Comparison of ENCODE assay signal across 22 cellular contexts in genomic region chr3:30670292-30670691, GRCh38.
DNase-seq lines count a peak whose midpoint lies in the region; ATAC-seq, FAIRE-seq and TF ChIP-seq lines count a peak whose summit lies in the region.
"Had no signal": no experiment of that assay in that cellular context is flagged by ENCODE, and none has a peak within 500 bp of the region (broad histone marks: within the 10 kb centered on the region; RNA-seq: fewer than 3 reads in every experiment).

No MANE protein-coding gene starts in this region.

- TF ChIP-seq CTCF in HepG2 (CRISPR knock-in tag; IDR thresholded peaks at IDR 0.05) (no peak), right lobe of liver (IDR thresholded peaks at IDR 0.05) (no peak), activated B cell treated with CpG ODN at 0.5 μM for 24 hours (IDR thresholded peaks at IDR 0.05) (no peak), glutamatergic neuron (IDR thresholded peaks at IDR 0.05; ENCODE audit: partially characterized antibody, unreplicated experiment) (no peak), tibial artery (IDR thresholded peaks at IDR 0.05) (no peak)

- ATAC-seq in HepG2 (peak; percentile 3; the same call in 2 of the 3 replicates), right lobe of liver (no peak), activated B cell treated with CpG ODN at 0.5 μM for 24 hours (ENCODE audit: low read depth) (no peak)
- ATAC-seq: left ventricle myocardium superior had no signal

- H3K9me3 Mint-ChIP-seq in activated B cell treated with CpG ODN at 0.5 μM for 24 hours, result peaks cover 6% of the 10 kb centered on the region
- H3K9me3 Mint-ChIP-seq in glutamatergic neuron (ENCODE audit: unreplicated experiment), result peaks cover 13% of the 10 kb centered on the region

- H3K4me2 ChIP-seq in HepG2 (ENCODE audit: low read depth, low read length), result no peak overlapping the region

- H3K27me3 Mint-ChIP-seq in activated B cell treated with CpG ODN at 0.5 μM for 24 hours (no peaks in the 10 kb centered on the region), glutamatergic neuron (ENCODE audit: unreplicated experiment) (peaks cover 4% of the 10 kb centered on the region)

- TF ChIP-seq RAD21 in HepG2 (CRISPR knock-in tag; IDR thresholded peaks at IDR 0.05), result no peak

- H3K4me3 Mint-ChIP-seq in activated B cell treated with CpG ODN at 0.5 μM for 24 hours (no peak overlapping the region), glutamatergic neuron (ENCODE audit: unreplicated experiment) (no peak overlapping the region)

- POLR2A ChIA-PET in HepG2 (lab: Yijun Ruan, JAX) (interaction anchor here (1.1 kb wide), 1 partner anchor 411 kb away, joined by 3 read pairs; no protein-coding TSS in a partner anchor), activated B cell treated with CpG ODN at 0.5 μM for 24 hours (lab: Charles Lee) (interaction anchor here (0.6 to 1.3 kb wide), 3 partner anchors 12 to 554 kb away, joined by 3 to 4 read pairs (median 3); no protein-coding TSS in a partner anchor)

- no peak for FAIRE-seq in HepG2 (lab: Jason Lieb, UNC)

- DNase-seq in HepG2 (ENCODE audit: low spot score) (no peak), right lobe of liver (no peak), activated B cell treated with CpG ODN at 0.5 μM for 24 hours (no peak), glutamatergic neuron (no peak), NCI-H446 (lab: John Stamatoyannopoulos, UW) (no peak), tibial artery (no peak), pons (ENCODE audit: low spot score) (no peak)
- DNase-seq: anterior cingulate cortex; central memory CD4-positive, alpha-beta T cell; DMS79; left ventricle myocardium superior; MG63; NCI-H1436 treated with DMSO at 0.1 percent for 48 hours; NCI-H524; Peyer's patch; SJCRH30; stimulated activated naive CD4-positive, alpha-beta T cell; T-helper 2 cell; thyroid gland had no signal

- H3K4me1 ChIP-seq in HepG2 (ENCODE audit: insufficient read depth, low read length), result peaks cover 8% of the 10 kb centered on the region
- H3K4me1 ChIP-seq in right lobe of liver, result peaks cover 0 to 5% (median 0%) of the 10 kb centered on the region in 4 donors
- H3K4me1 ChIP-seq in tibial artery, result peaks cover 0 to 71% (median 24%) of the 10 kb centered on the region in 4 donors

- no peak for TF ChIP-seq POLR2A in HepG2 (IDR thresholded peaks at IDR 0.05; ENCODE audit: insufficient read depth in 1 of 2, low read depth in 2 of 2, low read length in 2 of 2)
- TF ChIP-seq POLR2A in right lobe of liver (IDR thresholded peaks at IDR 0.05), result no peak

- peaks cover 74% of the 10 kb centered on the region for H3K79me2 ChIP-seq in HepG2 (ENCODE audit: insufficient read depth, low read length)

- H4K20me1 ChIP-seq in HepG2 (ENCODE audit: insufficient read depth, low read length), result peaks cover 74% of the 10 kb centered on the region

- in situ Hi-C loops in HepG2 (cut with HindIII; ENCODE audit: extremely low pct_ligation_motif_present, low pct_unique_long_range_greater_than_20kb), result no loop called here

- H3K4me1 Mint-ChIP-seq in activated B cell treated with CpG ODN at 0.5 μM for 24 hours, result peaks cover 91% of the 10 kb centered on the region
- H3K4me1 Mint-ChIP-seq in glutamatergic neuron (ENCODE audit: low read depth, unreplicated experiment), result peaks cover 24% of the 10 kb centered on the region

- H3K4me3 ChIP-seq in HepG2 (replicated peaks in 1 of 3; ENCODE audit: insufficient read depth in 1 of 3, low read depth in 2 of 3, low read length in 3 of 3), result no peak overlapping the region
- no peak overlapping the region for H3K4me3 ChIP-seq in right lobe of liver
- H3K4me3 ChIP-seq in tibial artery, result no peak overlapping the region
- H3K4me3 ChIP-seq: HAP-1, MG63, Peyer's patch, SJCRH30, skin epidermis, thyroid gland had no signal

- peaks cover 82% of the 10 kb centered on the region for H3K36me3 Mint-ChIP-seq in activated B cell treated with CpG ODN at 0.5 μM for 24 hours (ENCODE audit: low read depth)
- H3K36me3 Mint-ChIP-seq in glutamatergic neuron (ENCODE audit: unreplicated experiment), result peaks cover 5% of the 10 kb centered on the region

- H3K27ac Mint-ChIP-seq in activated B cell treated with CpG ODN at 0.5 μM for 24 hours (peak overlapping the region; percentile 85), glutamatergic neuron (ENCODE audit: unreplicated experiment) (peak overlapping the region; percentile 97)

- TF ChIP-seq EP300 in HepG2 (IDR thresholded peaks at IDR 0.05; ENCODE audit: low read depth in 2 of 2, low read length in 2 of 2) (no peak), HepG2 (CRISPR knock-in tag; IDR thresholded peaks at IDR 0.05; ENCODE audit: borderline replicate concordance) (no peak)

- no peaks in the 10 kb centered on the region for H3K9me3 ChIP-seq in HepG2 (ENCODE audit: low read length)
- no peaks in the 10 kb centered on the region for H3K9me3 ChIP-seq in right lobe of liver
- H3K9me3 ChIP-seq in tibial artery, result no peaks in the 10 kb centered on the region
- H3K9me3 ChIP-seq: HAP-1, MG63, Peyer's patch, SJCRH30, thyroid gland had no signal

- H3K27ac ChIP-seq in HepG2 (ENCODE audit: extremely low read length, insufficient read depth, low read length) (no peak overlapping the region), right lobe of liver (no peak overlapping the region), tibial artery (no peak overlapping the region)
- H3K27ac ChIP-seq: Peyer's patch, SJCRH30, skin epidermis, thyroid gland, VCaP had no signal

- no peaks in the 10 kb centered on the region for H3K27me3 ChIP-seq in HepG2 (ENCODE audit: control insufficient read depth in 1 of 2, insufficient read depth in 2 of 2, low read length in 2 of 2)
- no peaks in the 10 kb centered on the region for H3K27me3 ChIP-seq in right lobe of liver
- no peaks in the 10 kb centered on the region for H3K27me3 ChIP-seq in tibial artery
- H3K27me3 ChIP-seq: MG63, Peyer's patch, SJCRH30, thyroid gland had no signal

- no TSS peak for BruUV-seq in HepG2 (replicated peaks; lab: Mats Ljungman, UMichigan)

- CTCF ChIA-PET in HepG2 (lab: Yijun Ruan, JAX; ENCODE audit: low intra/inter-chr PET ratio, low total read pairs), result no interaction called here
- CTCF ChIA-PET in activated B cell treated with CpG ODN at 0.5 μM for 24 hours (lab: Charles Lee), result no interaction called here

- no peak overlapping the region for H3K9ac ChIP-seq in HepG2 (ENCODE audit: insufficient read depth, low read depth, low read length)

- H2AFZ ChIP-seq in HepG2 (ENCODE audit: low read length), result no peak overlapping the region

- intact Hi-C loops in HepG2 (cut with micrococcal nuclease; ENCODE audit: unreplicated experiment), result no loop called here
- intact Hi-C loops in right lobe of liver (cut with DNase I), result no loop called here
- intact Hi-C loops in activated B cell treated with CpG ODN at 0.5 μM for 24 hours (cut with micrococcal nuclease), result no loop called here
- intact Hi-C loops in tibial artery (cut with DNase I; ENCODE audit: low total_unique reads), result no loop called here

- peaks cover 37 to 82% of the 10 kb centered on the region in 2 experiments for H3K36me3 ChIP-seq in HepG2 (replicated peaks in 1 of 2; ENCODE audit: control insufficient read depth in 1 of 2, insufficient read depth in 2 of 2, low read length in 2 of 2)
- peaks cover 6 to 30% (median 23%) of the 10 kb centered on the region in 4 donors for H3K36me3 ChIP-seq in right lobe of liver
- H3K36me3 ChIP-seq in tibial artery, result peaks cover 36 to 66% (median 50%) of the 10 kb centered on the region in 3 donors

TF ChIP-seq in HepG2, 621 proteins besides CTCF, POLR2A, EP300 and RAD21:
- TF ChIP-seq ZNF20 (CRISPR knock-in tag; IDR thresholded peaks at IDR 0.05), result no peak
- no peak for TF ChIP-seq ZNF17 (CRISPR knock-in tag; IDR thresholded peaks at IDR 0.05)
- TF ChIP-seq ETV5 (CRISPR knock-in tag; IDR thresholded peaks at IDR 0.05; ENCODE audit: borderline replicate concordance), result no peak
- no peak for TF ChIP-seq IRF2 (CRISPR knock-in tag; IDR thresholded peaks at IDR 0.05)
- TF ChIP-seq THAP9 (CRISPR knock-in tag; IDR thresholded peaks at IDR 0.05; ENCODE audit: borderline replicate concordance), result no peak
- no peak for TF ChIP-seq SMAD1 (CRISPR knock-in tag; IDR thresholded peaks at IDR 0.05; ENCODE audit: borderline replicate concordance, low read depth)
- TF ChIP-seq, protein P1, sequence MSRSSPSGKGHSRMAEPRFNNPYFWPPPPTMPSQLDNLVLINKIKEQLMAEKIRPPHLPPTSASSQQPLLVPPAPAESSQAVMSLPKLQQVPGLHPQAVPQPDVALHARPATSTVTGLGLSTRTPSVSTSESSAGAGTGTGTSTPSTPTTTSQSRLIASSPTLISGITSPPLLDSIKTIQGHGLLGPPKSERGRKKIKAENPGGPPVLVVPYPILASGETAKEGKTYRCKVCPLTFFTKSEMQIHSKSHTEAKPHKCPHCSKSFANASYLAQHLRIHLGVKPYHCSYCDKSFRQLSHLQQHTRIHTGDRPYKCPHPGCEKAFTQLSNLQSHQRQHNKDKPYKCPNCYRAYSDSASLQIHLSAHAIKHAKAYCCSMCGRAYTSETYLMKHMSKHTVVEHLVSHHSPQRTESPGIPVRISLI (CRISPR knock-in tag; IDR thresholded peaks at IDR 0.05; ENCODE audit: borderline replicate concordance), result no peak
- peak; percentile 55; the same call in 1 of the 2 replicates for TF ChIP-seq SSRP1 (CRISPR knock-in tag; IDR thresholded peaks at IDR 0.05)
